Comparison of ENCODE assay signal across 22 cellular contexts in genomic region chr14:78701246-78701645, GRCh38.
"Had no signal": no experiment of that assay in that cellular context is flagged by ENCODE, and none has a peak within 500 bp of the region (broad histone marks: within the 10 kb centered on the region; RNA-seq: fewer than 3 reads in every experiment).

No MANE protein-coding gene starts in this region.

- H3K27ac Mint-ChIP-seq: activated CD4-positive, alpha-beta memory T cell treated with anti-CD3 and anti-CD28 coated beads, Interleukin-2, amount 10 ng/mL, durations not matched to agents 7 days and 5 days; activated CD4-positive, alpha-beta T cell treated with anti-CD3 and anti-CD28 coated beads for 36 hours; activated naive CD8-positive, alpha-beta T cell treated with anti-CD3 and anti-CD28 coated beads for 36 hours; endodermal cell; stimulated activated naive B cell treated with anti-CD40 and anti-IgM and Interleukin-4, amounts not matched to agents 10 μg/mL and 1 μg/mL and 100 μg/mL, for 72 hours; T-cell had no signal

- ATAC-seq: activated CD4-positive, alpha-beta T cell treated with anti-CD3 and anti-CD28 coated beads for 36 hours; foreskin keratinocyte; left ventricle myocardium superior; stimulated activated naive B cell treated with anti-CD40 and anti-IgM and Interleukin-4, amounts not matched to agents 10 μg/mL and 1 μg/mL and 100 μg/mL, for 72 hours; T-cell had no signal

- H3K4me3 Mint-ChIP-seq: activated CD4-positive, alpha-beta memory T cell treated with anti-CD3 and anti-CD28 coated beads, Interleukin-2, amount 10 ng/mL, durations not matched to agents 7 days and 5 days; activated CD4-positive, alpha-beta T cell treated with anti-CD3 and anti-CD28 coated beads for 36 hours; activated naive CD8-positive, alpha-beta T cell treated with anti-CD3 and anti-CD28 coated beads for 36 hours; endodermal cell; neural crest cell; stimulated activated naive B cell treated with anti-CD40 and anti-IgM and Interleukin-4, amounts not matched to agents 10 μg/mL and 1 μg/mL and 100 μg/mL, for 72 hours; T-cell had no signal

- H3K9me3 Mint-ChIP-seq: activated CD4-positive, alpha-beta memory T cell treated with anti-CD3 and anti-CD28 coated beads, Interleukin-2, amount 10 ng/mL, durations not matched to agents 7 days and 5 days; endodermal cell; neural crest cell; stimulated activated naive B cell treated with anti-CD40 and anti-IgM and Interleukin-4, amounts not matched to agents 10 μg/mL and 1 μg/mL and 100 μg/mL, for 72 hours; T-cell had no signal

- H3K27ac ChIP-seq: foreskin keratinocyte, right atrium auricular region, transverse colon, VCaP had no signal

- DNase-seq: activated CD4-positive, alpha-beta memory T cell treated with anti-CD3 and anti-CD28 coated beads, Interleukin-2, amount 10 ng/mL, durations not matched to agents 7 days and 5 days; activated CD4-positive, alpha-beta T cell treated with anti-CD3 and anti-CD28 coated beads for 36 hours; activated gamma-delta T cell treated with Interleukin-2 at 50 U/mL for 16 hours; activated naive CD8-positive, alpha-beta T cell treated with anti-CD3 and anti-CD28 coated beads for 36 hours; activated T-cell treated with anti-CD3 and anti-CD28 coated beads, Interleukin-2, amount 50 U/mL, for 48 hours; aorta; dermis blood vessel endothelial cell; endodermal cell; foreskin keratinocyte; head of caudate nucleus; left ventricle myocardium superior; mesendoderm; small intestine; stimulated activated naive B cell treated with anti-CD40 and anti-IgM and Interleukin-4, amounts not matched to agents 10 μg/mL and 1 μg/mL and 100 μg/mL, for 72 hours; substantia nigra; T-cell; T1000; transverse colon had no signal

- H3K9me3 ChIP-seq: right atrium auricular region, transverse colon had no signal

- H3K27me3 Mint-ChIP-seq: activated CD4-positive, alpha-beta memory T cell treated with anti-CD3 and anti-CD28 coated beads, Interleukin-2, amount 10 ng/mL, durations not matched to agents 7 days and 5 days had no signal

- H3K36me3 ChIP-seq: right atrium auricular region, transverse colon had no signal

- H3K4me1 Mint-ChIP-seq: activated CD4-positive, alpha-beta memory T cell treated with anti-CD3 and anti-CD28 coated beads, Interleukin-2, amount 10 ng/mL, durations not matched to agents 7 days and 5 days; activated CD4-positive, alpha-beta T cell treated with anti-CD3 and anti-CD28 coated beads for 36 hours; activated naive CD8-positive, alpha-beta T cell treated with anti-CD3 and anti-CD28 coated beads for 36 hours; stimulated activated naive B cell treated with anti-CD40 and anti-IgM and Interleukin-4, amounts not matched to agents 10 μg/mL and 1 μg/mL and 100 μg/mL, for 72 hours; T-cell had no signal

- H3K27me3 ChIP-seq: foreskin keratinocyte, right atrium auricular region, transverse colon had no signal

- H3K36me3 Mint-ChIP-seq: activated naive CD8-positive, alpha-beta T cell treated with anti-CD3 and anti-CD28 coated beads for 36 hours; stimulated activated naive B cell treated with anti-CD40 and anti-IgM and Interleukin-4, amounts not matched to agents 10 μg/mL and 1 μg/mL and 100 μg/mL, for 72 hours; T-cell had no signal

- H3K4me1 ChIP-seq: foreskin keratinocyte, right atrium auricular region had no signal

- FAIRE-seq: islet of Langerhans, small intestine had no signal

- H3K4me3 ChIP-seq: right atrium auricular region, transverse colon had no signal
